8 cellular contexts compared by ENCODE assay signal in the genomic region with DNA sequence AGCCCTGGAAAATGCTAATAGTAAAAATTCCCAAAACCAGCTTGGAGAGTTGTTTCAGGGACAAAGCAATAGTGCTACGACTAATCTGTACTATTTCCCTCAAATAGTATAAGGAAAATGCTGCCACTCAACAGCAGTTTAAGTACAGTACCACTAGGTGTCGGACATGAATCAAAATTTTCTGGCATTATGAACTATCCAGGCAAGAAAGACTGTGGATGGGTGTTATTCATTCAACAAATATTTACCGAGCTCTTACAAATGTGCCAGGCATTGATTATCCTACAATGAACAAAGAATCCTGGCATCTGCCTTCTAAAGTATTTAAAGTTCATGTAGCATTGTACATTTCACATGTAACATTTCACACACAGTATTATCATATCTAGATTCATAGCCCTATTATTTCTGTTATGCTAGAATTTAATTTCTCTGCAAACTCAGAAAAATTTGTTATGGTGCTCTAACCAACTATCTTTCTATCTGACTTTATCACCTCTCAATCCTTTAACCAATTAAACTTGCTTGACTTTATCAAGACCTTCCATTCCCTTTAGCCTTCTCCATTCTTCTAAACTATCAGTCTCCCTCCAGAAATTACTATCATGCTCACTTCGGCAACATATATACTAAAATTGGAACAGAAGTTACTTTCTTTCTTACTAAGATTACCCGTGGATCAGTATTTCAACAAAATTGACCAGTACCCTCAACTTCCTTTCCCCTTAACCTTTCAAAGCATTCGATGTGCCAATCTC.
DNase-seq lines count a peak whose midpoint lies in the region; ATAC-seq and TF ChIP-seq lines count a peak whose summit lies in the region.

No MANE protein-coding gene starts in this region.

- no peaks in the 10 kb centered on the region for H3K27me3 Mint-ChIP-seq in progenitor cell of endocrine pancreas

- no peak overlapping the region for H3K27ac ChIP-seq in VCaP

- peak; percentile 82 for TF ChIP-seq CTCF in VCaP (conservative IDR thresholded peaks at IDR 0.05)
- TF ChIP-seq CTCF in progenitor cell of endocrine pancreas (IDR thresholded peaks at IDR 0.05; ENCODE audit: unreplicated experiment) = peak; percentile 60

- no peak overlapping the region for H3K27ac Mint-ChIP-seq in progenitor cell of endocrine pancreas

- H3K9me3 Mint-ChIP-seq in progenitor cell of endocrine pancreas (ENCODE audit: low read depth) = no peaks in the 10 kb centered on the region

- H3K4me3 Mint-ChIP-seq in progenitor cell of endocrine pancreas (ENCODE audit: low read depth) = no peak overlapping the region

- H3K36me3 Mint-ChIP-seq in progenitor cell of endocrine pancreas (ENCODE audit: insufficient read depth) = peaks cover 1% of the 10 kb centered on the region

- ATAC-seq in GM18907 (IDR thresholded peaks at IDR 0.05; ENCODE audit: unreplicated experiment) (peak; percentile 87), HG03060 (IDR thresholded peaks at IDR 0.05; ENCODE audit: low read depth, unreplicated experiment) (peak; percentile 75)

- no peaks in the 10 kb centered on the region for H3K4me1 Mint-ChIP-seq in progenitor cell of endocrine pancreas (ENCODE audit: low read depth)

- DNase-seq in COR-L47 (lab: John Stamatoyannopoulos, UW) (peak; percentile 54), NCI-H2081 (lab: John Stamatoyannopoulos, UW) (peak; percentile 38 to 73), germinal center (ENCODE audit: low spot score) (peak; percentile 22), progenitor cell of endocrine pancreas (ENCODE audit: low spot score, unreplicated experiment) (no peak), NCI-H1930 (lab: John Stamatoyannopoulos, UW) (no peak)

Comparison
In these comparisons a context has a peak if more than half of its experiments do, and no peak if none do; other contexts are left out.
1. DNase-seq: peak in COR-L47 (single experiment), NCI-H2081 (2 of 2) and germinal center (single experiment); none in progenitor cell of endocrine pancreas (single experiment) and NCI-H1930 (0 of 2).